Comparison of ENCODE assay signal across 9 cellular contexts in the genomic region with DNA sequence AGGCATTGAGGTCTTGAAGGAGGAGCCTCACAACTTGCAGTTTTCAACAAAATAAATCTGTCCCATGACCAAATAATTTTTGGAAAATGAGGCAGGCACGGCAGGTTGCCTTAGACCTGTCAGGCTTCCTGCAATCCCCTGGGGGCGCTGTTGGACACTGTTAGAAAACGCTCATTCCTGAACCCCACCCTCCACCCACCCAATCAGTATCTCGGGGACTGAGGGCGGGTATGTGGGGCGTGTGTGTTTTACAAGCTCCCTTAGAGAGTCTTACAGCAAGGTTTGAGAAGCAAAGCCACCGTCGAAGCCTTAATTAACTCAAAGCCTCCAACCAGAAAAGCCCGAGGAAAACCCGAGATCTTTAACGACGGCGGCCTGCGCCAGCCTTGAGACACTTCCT.
DNase-seq lines count a peak whose midpoint lies in the region; TF ChIP-seq lines count a peak whose summit lies in the region.
"Had no signal": no experiment of that assay in that cellular context is flagged by ENCODE, and none has a peak within 500 bp of the region (broad histone marks: within the 10 kb centered on the region; RNA-seq: fewer than 3 reads in every experiment).

No MANE protein-coding gene starts in this region.

- H3K4me1 Mint-ChIP-seq in Calu3 (ENCODE audit: low read depth, unreplicated experiment), result no peaks in the 10 kb centered on the region
- H3K4me1 Mint-ChIP-seq: activated naive CD4-positive, alpha-beta T cell treated with anti-CD3 and anti-CD28 coated beads, Interleukin-2, amount 50 U/mL, for 24 hours had no signal

- peaks cover 9% of the 10 kb centered on the region for H3K9me3 Mint-ChIP-seq in Calu3 (ENCODE audit: low read depth, unreplicated experiment)
- H3K9me3 Mint-ChIP-seq: activated naive CD4-positive, alpha-beta T cell treated with anti-CD3 and anti-CD28 coated beads, Interleukin-2, amount 50 U/mL, for 24 hours had no signal

- CTCF ChIA-PET in Calu3 (lab: Charles Lee), result no interaction called here

- no peak overlapping the region for H3K27ac ChIP-seq in tibial nerve

- no peak overlapping the region for H3K4me3 Mint-ChIP-seq in Calu3 (ENCODE audit: low read depth, unreplicated experiment)
- H3K4me3 Mint-ChIP-seq: activated naive CD4-positive, alpha-beta T cell treated with anti-CD3 and anti-CD28 coated beads, Interleukin-2, amount 50 U/mL, for 24 hours had no signal

- H3K36me3 ChIP-seq in H7 (replicated peaks; ENCODE audit: control insufficient read depth, insufficient read depth, low read length) (no peaks in the 10 kb centered on the region), adipocyte (ENCODE audit: control insufficient read depth, insufficient read depth, low read length, severe bottlenecking) (no peaks in the 10 kb centered on the region), tibial nerve (no peaks in the 10 kb centered on the region)

- no peak for TF ChIP-seq POLR2A in tibial nerve (IDR thresholded peaks at IDR 0.05)

- H3K9me3 ChIP-seq in adipocyte (ENCODE audit: control insufficient read depth, low read length), result no peaks in the 10 kb centered on the region
- peaks cover 0 to 11% (median 0%) of the 10 kb centered on the region in 4 donors for H3K9me3 ChIP-seq in tibial nerve

- H3K4me3 ChIP-seq in H7 (ENCODE audit: insufficient read depth, low read depth, low read length) (peak overlapping the region; percentile 17), adipocyte (ENCODE audit: low read length) (no peak overlapping the region), tibial nerve (no peak overlapping the region)

- TF ChIP-seq EP300 in tibial nerve (IDR thresholded peaks at IDR 0.05), result no peak

- BruUV-seq in Calu3 (replicated peaks; lab: Mats Ljungman, UMichigan), result no TSS peak

- no peak overlapping the region for H3K9ac ChIP-seq in adipocyte (ENCODE audit: low read length)

- intact Hi-C loops in Calu3 (cut with micrococcal nuclease; ENCODE audit: unreplicated experiment), result no loop called here

- H3K27me3 ChIP-seq in H7 (ENCODE audit: control insufficient read depth, insufficient read depth, low read length) (peaks cover 5% of the 10 kb centered on the region; the same call in 1 of the 2 replicates), adipocyte (replicated peaks; ENCODE audit: control insufficient read depth, insufficient read depth, low read length) (peaks cover 6% of the 10 kb centered on the region), tibial nerve (peaks cover 0 to 11% of the 10 kb centered on the region in 2 donors)

- H3K4me1 ChIP-seq in adipocyte (ENCODE audit: control insufficient read depth, insufficient read depth, low read length) (no peaks in the 10 kb centered on the region), tibial nerve (no peaks in the 10 kb centered on the region)

- DNase-seq in CD1c-positive myeloid dendritic cell (ENCODE audit: extremely low spot score) (peak; percentile 9), H7 (peak; percentile 87), adipocyte (ENCODE audit: low read depth) (peak; percentile 69), midbrain (lab: John Stamatoyannopoulos, UW) (peak; percentile 13), GDM1 (lab: John Stamatoyannopoulos, UW) (no peak), tibial nerve (ENCODE audit: low spot score in 2 of 2) (no peak), Calu3 (no peak), NCI-H1694 (lab: John Stamatoyannopoulos, UW) (no peak)

- H3K27ac Mint-ChIP-seq in Calu3 (ENCODE audit: unreplicated experiment), result no peak overlapping the region
- H3K27ac Mint-ChIP-seq: activated naive CD4-positive, alpha-beta T cell treated with anti-CD3 and anti-CD28 coated beads, Interleukin-2, amount 50 U/mL, for 24 hours had no signal

- WGBS in tibial nerve, 2 donors, result 6% methylated on average over 14 of the region's 14 CpGs

- H3K36me3 Mint-ChIP-seq in Calu3 (ENCODE audit: insufficient read depth, unreplicated experiment), result no peaks in the 10 kb centered on the region
- H3K36me3 Mint-ChIP-seq: activated naive CD4-positive, alpha-beta T cell treated with anti-CD3 and anti-CD28 coated beads, Interleukin-2, amount 50 U/mL, for 24 hours had no signal

- TF ChIP-seq CTCF in tibial nerve (IDR thresholded peaks at IDR 0.05), result peak in 2 of 5 experiments; percentile 3 to 10
- no peak for TF ChIP-seq CTCF in Calu3 (IDR thresholded peaks at IDR 0.05; ENCODE audit: unreplicated experiment)

- H3K27me3 Mint-ChIP-seq in Calu3 (ENCODE audit: unreplicated experiment), result no peaks in the 10 kb centered on the region

Comparison
In these comparisons a context has a peak if more than half of its experiments do, and no peak if none do; other contexts are left out.
1. DNase-seq: peak in CD1c-positive myeloid dendritic cell (single experiment), H7 (single experiment), adipocyte (single experiment) and midbrain (single experiment); none in GDM1 (single experiment), tibial nerve (0 of 2), Calu3 (single experiment) and NCI-H1694 (single experiment).